In the genomic region with DNA sequence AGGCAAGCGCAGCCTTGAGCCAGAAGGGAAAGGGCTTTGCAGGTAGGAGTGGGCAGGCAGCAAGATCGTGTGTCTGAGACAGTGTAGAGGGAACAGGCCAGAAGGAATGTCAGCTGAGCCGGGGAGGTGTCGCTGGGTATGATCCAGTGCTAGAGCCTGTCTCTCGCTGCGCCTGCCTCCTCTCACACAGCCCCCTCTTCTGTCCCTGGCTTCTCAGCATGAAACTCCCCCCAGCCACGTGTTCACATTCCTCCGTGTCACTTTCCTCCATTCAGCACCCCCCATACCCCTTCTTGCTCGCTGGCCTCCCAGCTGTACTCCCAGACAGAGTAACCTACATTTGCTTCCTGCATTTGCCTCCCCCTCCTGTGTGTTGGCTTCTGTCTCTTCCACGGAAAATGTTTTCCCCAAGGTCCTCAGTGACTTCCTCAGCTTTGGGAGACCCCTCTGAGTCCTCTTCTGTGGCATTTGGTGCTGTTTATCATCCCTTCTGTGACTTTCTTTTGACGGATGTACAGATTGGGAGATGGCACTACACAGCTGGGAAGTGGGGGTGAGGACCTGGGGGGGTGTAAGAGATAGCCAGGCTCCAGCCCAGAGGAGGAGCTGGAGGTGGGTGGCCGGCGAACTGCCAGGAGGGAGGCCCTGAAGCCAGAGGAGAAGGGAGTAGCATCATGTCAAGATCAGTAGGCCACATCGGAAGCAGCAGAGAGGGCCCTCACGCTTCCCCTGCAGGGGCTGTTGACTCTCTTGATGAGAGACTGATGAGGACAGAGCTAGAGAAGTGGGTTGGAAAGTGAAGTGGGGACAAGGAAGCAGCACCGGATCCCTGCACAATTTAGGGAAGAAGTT, we compare ENCODE assay signal across 11 cellular contexts. TPM values are rescaled to one million over a fixed set of nuclear protein-coding genes. Genes with fewer than 3 reads are reported as not detected.
DNase-seq lines count a peak whose midpoint lies in the region; ATAC-seq and TF ChIP-seq lines count a peak whose summit lies in the region.
"Had no signal": no experiment of that assay in that cellular context is flagged by ENCODE, and none has a peak within 500 bp of the region (broad histone marks: within the 10 kb centered on the region; RNA-seq: fewer than 3 reads in every experiment).

No MANE protein-coding gene starts in this region.

- H3K4me3 ChIP-seq in CD4-positive, CD25-positive, alpha-beta regulatory T cell (ENCODE audit: low read depth, low read length) = no peak overlapping the region
- H3K4me3 ChIP-seq in psoas muscle = no peak overlapping the region

- H3K36me3 Mint-ChIP-seq in CD4-positive, CD25-positive, alpha-beta regulatory T cell = peaks cover 14% of the 10 kb centered on the region
- H3K36me3 Mint-ChIP-seq in brain (peaks cover 25% of the 10 kb centered on the region), glutamatergic neuron (ENCODE audit: unreplicated experiment) (no peaks in the 10 kb centered on the region)

- no peak for ATAC-seq in CD4-positive, CD25-positive, alpha-beta regulatory T cell (ENCODE audit: low read depth in 2 of 2)
- ATAC-seq in psoas muscle = peak; percentile 83 to 90 (median 88)
- no peak for ATAC-seq in GM18498 (IDR thresholded peaks at IDR 0.05; ENCODE audit: unreplicated experiment)

- intact Hi-C loops in psoas muscle (cut with DNase I) = loop anchor here in 1 of 2 donors (5.0 kb wide), 1 partner anchor 34 kb away; no protein-coding TSS in a partner anchor

- H3K4me1 ChIP-seq in CD4-positive, CD25-positive, alpha-beta regulatory T cell (ENCODE audit: control insufficient read depth, insufficient read depth, low read length, poor library complexity, severe bottlenecking) = no peaks in the 10 kb centered on the region
- H3K4me1 ChIP-seq in psoas muscle = peaks cover 16% of the 10 kb centered on the region
- H3K4me1 ChIP-seq: Caco-2 had no signal

- TF ChIP-seq CTCF in brain (conservative IDR thresholded peaks at IDR 0.05) (no peak), psoas muscle (IDR thresholded peaks at IDR 0.05) (no peak), glutamatergic neuron (IDR thresholded peaks at IDR 0.05; ENCODE audit: partially characterized antibody, unreplicated experiment) (no peak)

- H3K9me3 Mint-ChIP-seq in CD4-positive, CD25-positive, alpha-beta regulatory T cell = peaks cover 0 to 2% (median 0%) of the 10 kb centered on the region in 7 donors
- H3K9me3 Mint-ChIP-seq in brain = peaks cover 0 to 5% (median 2%) of the 10 kb centered on the region in 5 experiments
- H3K9me3 Mint-ChIP-seq in glutamatergic neuron (ENCODE audit: unreplicated experiment) = peaks cover 3% of the 10 kb centered on the region

- H3K4me1 Mint-ChIP-seq in CD4-positive, CD25-positive, alpha-beta regulatory T cell = peaks cover 5 to 58% (median 21%) of the 10 kb centered on the region in 4 donors
- H3K4me1 Mint-ChIP-seq in brain (peaks cover 22% of the 10 kb centered on the region), glutamatergic neuron (ENCODE audit: low read depth, unreplicated experiment) (peaks cover 20% of the 10 kb centered on the region)

- WGBS in psoas muscle, 3 donors = 40 to 46% (median 41%) methylated on average over 14 to 16 of the region's 16 CpGs

- H3K27ac ChIP-seq in CD4-positive, CD25-positive, alpha-beta regulatory T cell (ENCODE audit: insufficient read depth, low read length, poor library complexity, severe bottlenecking) = no peak overlapping the region
- peak overlapping the region; percentile 46 for H3K27ac ChIP-seq in psoas muscle

- H3K9me3 ChIP-seq in CD4-positive, CD25-positive, alpha-beta regulatory T cell (ENCODE audit: control insufficient read depth in 2 of 2, low read length in 2 of 2) = no peaks in the 10 kb centered on the region
- no peaks in the 10 kb centered on the region for H3K9me3 ChIP-seq in psoas muscle
- H3K9me3 ChIP-seq: neutrophil had no signal

- H3K4me3 Mint-ChIP-seq in CD4-positive, CD25-positive, alpha-beta regulatory T cell = peak overlapping the region in 1 of 4 donors; percentile 46
- peak overlapping the region in 2 of 5 experiments; percentile 37 to 47 for H3K4me3 Mint-ChIP-seq in brain
- H3K4me3 Mint-ChIP-seq in glutamatergic neuron (ENCODE audit: unreplicated experiment) = no peak overlapping the region

- H3K27me3 Mint-ChIP-seq in CD4-positive, CD25-positive, alpha-beta regulatory T cell = no peaks in the 10 kb centered on the region
- H3K27me3 Mint-ChIP-seq in brain (no peaks in the 10 kb centered on the region), glutamatergic neuron (ENCODE audit: unreplicated experiment) (peaks cover 5% of the 10 kb centered on the region)

- H3K36me3 ChIP-seq in CD4-positive, CD25-positive, alpha-beta regulatory T cell (ENCODE audit: control insufficient read depth, insufficient read depth, low read length) = no peaks in the 10 kb centered on the region
- H3K36me3 ChIP-seq in psoas muscle (ENCODE audit: insufficient read depth in 1 of 2, low read depth in 1 of 2) = peaks cover 2 to 6% of the 10 kb centered on the region in 2 donors
- H3K36me3 ChIP-seq: neutrophil had no signal

- H3K27me3 ChIP-seq in CD4-positive, CD25-positive, alpha-beta regulatory T cell (ENCODE audit: control insufficient read depth, insufficient read depth, low read length) = no peaks in the 10 kb centered on the region
- H3K27me3 ChIP-seq in psoas muscle (ENCODE audit: insufficient read depth in 3 of 3, low read length in 2 of 3) = no peaks in the 10 kb centered on the region
- H3K27me3 ChIP-seq: neutrophil had no signal

- no peak for DNase-seq in CD4-positive, CD25-positive, alpha-beta regulatory T cell
- DNase-seq in iPS-NIHi7 (ENCODE audit: extremely low spot score) (peak; percentile 54), psoas muscle (no peak), glutamatergic neuron (no peak), amniotic stem cell (lab: John Stamatoyannopoulos, UW) (no peak)
- DNase-seq in activated CD8-positive, alpha-beta memory T cell treated with anti-CD3 and anti-CD28 coated beads, Interleukin-2, amount 50 U/mL, for 48 hours = no peak
- DNase-seq: Caco-2, NCI-H524 had no signal

- peak overlapping the region; percentile 22 to 83 (median 48) for H3K27ac Mint-ChIP-seq in CD4-positive, CD25-positive, alpha-beta regulatory T cell
- H3K27ac Mint-ChIP-seq in brain = peak overlapping the region; percentile 26 to 78 (median 55)
- H3K27ac Mint-ChIP-seq in glutamatergic neuron (ENCODE audit: unreplicated experiment) = no peak overlapping the region

RNA-seq across cellular contexts. Expression of a gene that starts 19.2 kb away (rescaled TPM):
- 49.5 TPM for total RNA-seq in CD4-positive, CD25-positive, alpha-beta regulatory T cell
- polyA plus RNA-seq in CD4-positive, CD25-positive, alpha-beta regulatory T cell = 10 to 100 TPM; 43.4 to 97.5 (median 70.5) TPM
- 57.9 TPM for polyA plus RNA-seq in brain (ENCODE audit: insufficient read depth, low read depth, low replicate concordance)
- 10 to 100 TPM; 20.5 to 48.3 (median 25.9) TPM for total RNA-seq in psoas muscle
- 10 to 100 TPM; 22.3 to 47.4 (median 29.4) TPM for polyA plus RNA-seq in psoas muscle
- total RNA-seq in glutamatergic neuron (ENCODE audit: unreplicated experiment) = 29.2 TPM

RNA-seq across cellular contexts. Expression of a gene that starts 24.0 kb away (rescaled TPM):
- total RNA-seq in CD4-positive, CD25-positive, alpha-beta regulatory T cell = 0.39 TPM
- not detected for polyA plus RNA-seq in CD4-positive, CD25-positive, alpha-beta regulatory T cell
- polyA plus RNA-seq in brain (ENCODE audit: insufficient read depth, low read depth, low replicate concordance) (2.1 TPM), psoas muscle (under 1 TPM in 2 of 3 donors, not detected in 1; 0.09 to 0.34 TPM)
- total RNA-seq in psoas muscle (1 to 10 TPM in 1 of 4 donors, under 1 TPM in 2, not detected in 1; 0.34 to 1.5 (median 0.52) TPM), glutamatergic neuron (ENCODE audit: unreplicated experiment) (not detected)

RNA-seq across cellular contexts. Expression of a gene that starts 34.1 kb away (rescaled TPM):
- not detected for total RNA-seq in CD4-positive, CD25-positive, alpha-beta regulatory T cell
- polyA plus RNA-seq in CD4-positive, CD25-positive, alpha-beta regulatory T cell = not detected
- polyA plus RNA-seq in brain (ENCODE audit: insufficient read depth, low read depth, low replicate concordance) (289 TPM), psoas muscle (100 to 1,000 TPM in 1 of 3 donors, 10 to 100 TPM in 2; 40.9 to 141 (median 63.2) TPM)
- total RNA-seq in psoas muscle (100 to 1,000 TPM in 1 of 4 donors, 10 to 100 TPM in 3; 23.7 to 139 (median 34.9) TPM), glutamatergic neuron (ENCODE audit: unreplicated experiment) (not detected)

RNA-seq across cellular contexts. Expression of a gene that starts 37.0 kb away (rescaled TPM):
- 8.6 TPM for total RNA-seq in CD4-positive, CD25-positive, alpha-beta regulatory T cell
- polyA plus RNA-seq in CD4-positive, CD25-positive, alpha-beta regulatory T cell = 10 to 100 TPM in 2 of 4 donors, 1 to 10 TPM in 2; 6.4 to 19.2 (median 10.2) TPM
- 16.2 TPM for polyA plus RNA-seq in brain (ENCODE audit: insufficient read depth, low read depth, low replicate concordance)
- 10 to 100 TPM in 3 of 4 donors, 1 to 10 TPM in 1; 8.1 to 22.8 (median 13.4) TPM for total RNA-seq in psoas muscle
- 1 to 10 TPM; 2.8 to 6.3 (median 3.5) TPM for polyA plus RNA-seq in psoas muscle
- 0.54 TPM for total RNA-seq in glutamatergic neuron (ENCODE audit: unreplicated experiment)

Comparison
In these comparisons a context has a peak if more than half of its experiments do, and no peak if none do; other contexts are left out.
1. ATAC-seq: peak in psoas muscle (4 of 4); none in CD4-positive, CD25-positive, alpha-beta regulatory T cell (0 of 2) and GM18498 (single experiment).
2. RNA of a gene that starts 34.1 kb away (total RNA-seq): 23.7 to 139 TPM in psoas muscle; not detected in CD4-positive, CD25-positive, alpha-beta regulatory T cell (single experiment) and not detected in glutamatergic neuron (single experiment); every median in the first group is over 10 times any median in the second.